8 cellular contexts compared by ENCODE assay signal in the genomic region with DNA sequence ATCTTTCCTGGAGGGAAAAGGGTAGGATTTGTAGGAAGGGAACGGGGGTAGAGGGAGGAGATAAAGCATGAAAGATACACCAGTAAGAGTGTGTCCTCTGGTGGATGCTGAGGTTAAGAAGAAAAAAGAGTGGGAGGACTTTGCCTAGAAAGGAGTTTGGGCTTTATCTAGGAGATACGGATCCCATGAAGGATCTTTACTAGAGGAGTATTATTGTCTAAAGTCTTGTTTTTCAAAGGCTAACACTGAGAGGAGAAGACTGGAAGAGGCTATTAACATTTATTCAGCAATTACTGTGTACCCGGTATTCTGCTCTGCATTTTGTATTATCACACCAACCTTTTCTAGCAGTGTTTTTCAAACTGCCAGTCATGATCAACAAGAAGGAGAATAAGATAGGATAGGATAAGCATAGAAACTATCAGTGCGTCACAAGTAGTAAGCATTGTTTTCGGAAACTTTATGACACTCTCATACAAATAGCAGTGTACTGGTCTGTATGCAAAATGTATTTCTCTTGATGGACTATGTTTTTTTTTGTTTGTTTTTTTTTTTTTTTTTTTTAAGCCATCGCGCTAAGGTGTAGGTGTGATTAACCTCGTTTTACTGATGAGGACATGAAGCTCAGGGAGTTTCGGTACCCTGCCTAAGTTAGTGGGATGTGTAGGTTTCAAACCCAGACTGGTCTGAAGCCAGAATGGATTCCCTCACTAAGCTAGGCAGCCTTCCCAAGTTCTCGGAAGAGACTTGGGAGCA. TPM values are rescaled to one million over a fixed set of nuclear protein-coding genes. Genes with fewer than 3 reads are reported as not detected.
A peak's percentile ranks its signal among the peaks of the same experiment; 100 is the strongest.
DNase-seq lines count a peak whose midpoint lies in the region; ATAC-seq and TF ChIP-seq lines count a peak whose summit lies in the region.

No MANE protein-coding gene starts in this region.

- peak overlapping the region; percentile 67 to 100 (median 93) for H3K27ac Mint-ChIP-seq in CD4-positive, CD25-positive, alpha-beta regulatory T cell
- H3K27ac Mint-ChIP-seq in endodermal cell (peak overlapping the region; percentile 96), neural progenitor cell (no peak overlapping the region)

- peak overlapping the region; percentile 84 for H3K27ac ChIP-seq in CD4-positive, CD25-positive, alpha-beta regulatory T cell (ENCODE audit: insufficient read depth, low read length, poor library complexity, severe bottlenecking)
- H3K27ac ChIP-seq in OCI-LY7 (ENCODE audit: low read depth, low read length, poor library complexity, severe bottlenecking) (peak overlapping the region; percentile 58), endodermal cell (ENCODE audit: low read depth, low read length) (no peak overlapping the region), neural progenitor cell (no peak overlapping the region)

- peak overlapping the region; percentile 94 to 100 (median 99) for H3K4me3 Mint-ChIP-seq in CD4-positive, CD25-positive, alpha-beta regulatory T cell
- peak overlapping the region; percentile 93 for H3K4me3 Mint-ChIP-seq in endodermal cell
- H3K4me3 Mint-ChIP-seq in neural progenitor cell = peak overlapping the region; percentile 97

- H3K79me2 ChIP-seq in OCI-LY7 (ENCODE audit: insufficient read depth, low read depth, low read length) (peaks cover 32% of the 10 kb centered on the region), neural progenitor cell (ENCODE audit: low read depth) (peaks cover 29% of the 10 kb centered on the region)

- no peak for ATAC-seq in CD4-positive, CD25-positive, alpha-beta regulatory T cell (ENCODE audit: low read depth in 2 of 2)
- ATAC-seq in GM18511 (IDR thresholded peaks at IDR 0.05; ENCODE audit: unreplicated experiment) (no peak), GM19035 (IDR thresholded peaks at IDR 0.05; ENCODE audit: unreplicated experiment) (no peak), GM19328 (IDR thresholded peaks at IDR 0.05; ENCODE audit: unreplicated experiment) (no peak)

- peak overlapping the region; percentile 56 for H3K9ac ChIP-seq in endodermal cell (ENCODE audit: extremely low read depth, low read length, poor library complexity, severe bottlenecking)
- peak overlapping the region; percentile 61 for H3K9ac ChIP-seq in neural progenitor cell

- no peak for DNase-seq in CD4-positive, CD25-positive, alpha-beta regulatory T cell
- peak; percentile 4 for DNase-seq in OCI-LY7 (ENCODE audit: low spot score)
- DNase-seq in endodermal cell = no peak
- DNase-seq in neural progenitor cell (ENCODE audit: low spot score) = no peak
- DNase-seq in GOT3 (lab: John Stamatoyannopoulos, UW) = no peak

- H3K4me3 ChIP-seq in CD4-positive, CD25-positive, alpha-beta regulatory T cell (ENCODE audit: low read depth, low read length) = peak overlapping the region; percentile 94
- H3K4me3 ChIP-seq in OCI-LY7 (ENCODE audit: low read depth, low read length, poor library complexity, severe bottlenecking) = peak overlapping the region; percentile 90
- peak overlapping the region; percentile 89 for H3K4me3 ChIP-seq in endodermal cell (ENCODE audit: low read length)
- peak overlapping the region; percentile 83 for H3K4me3 ChIP-seq in neural progenitor cell

- peaks cover 4 to 58% (median 47%) of the 10 kb centered on the region in 4 donors for H3K4me1 Mint-ChIP-seq in CD4-positive, CD25-positive, alpha-beta regulatory T cell
- H3K4me1 Mint-ChIP-seq in endodermal cell = peaks cover 37% of the 10 kb centered on the region
- H3K4me1 Mint-ChIP-seq in neural progenitor cell = peaks cover 22% of the 10 kb centered on the region

- TF ChIP-seq CTCF in OCI-LY7 (conservative IDR thresholded peaks at IDR 0.05; ENCODE audit: low read length) (0 out of 2 replicates have a peak, but pooled peaks have one; percentile 13), endodermal cell (conservative IDR thresholded peaks at IDR 0.05) (peak; percentile 12), neural progenitor cell (IDR thresholded peaks at IDR 0.05) (no peak)

- H3K4me2 ChIP-seq in OCI-LY7 (ENCODE audit: low read length) = peak overlapping the region; percentile 83
- peak overlapping the region; percentile 82 for H3K4me2 ChIP-seq in neural progenitor cell

- no peaks in the 10 kb centered on the region for H3K9me3 Mint-ChIP-seq in CD4-positive, CD25-positive, alpha-beta regulatory T cell
- H3K9me3 Mint-ChIP-seq in endodermal cell (no peaks in the 10 kb centered on the region), neural progenitor cell (no peaks in the 10 kb centered on the region)

- peaks cover 5% of the 10 kb centered on the region for H3K27me3 Mint-ChIP-seq in CD4-positive, CD25-positive, alpha-beta regulatory T cell
- H3K27me3 Mint-ChIP-seq in endodermal cell (ENCODE audit: insufficient read depth) (no peaks in the 10 kb centered on the region), neural progenitor cell (ENCODE audit: insufficient read depth, low read depth) (peaks cover 2% of the 10 kb centered on the region)

- CTCF ChIA-PET in OCI-LY7 (lab: Charles Lee; ENCODE audit: unreplicated experiment) = interaction anchor here (0.7 to 1.2 kb wide), 3 partner anchors 8 to 54 kb away, joined by 3 read pairs; a partner anchor contains a TSS

- no TSS peak for BruUV-seq in OCI-LY7 (replicated peaks; lab: Mats Ljungman, UMichigan)

- H3F3A ChIP-seq in neural progenitor cell (ENCODE audit: low read depth) = peaks cover 5% of the 10 kb centered on the region

- peak overlapping the region; percentile 60; the same call in 1 of the 2 replicates for H2AFZ ChIP-seq in OCI-LY7 (ENCODE audit: low read length)
- no peak overlapping the region for H2AFZ ChIP-seq in neural progenitor cell (replicated peaks)

- H3K36me3 ChIP-seq in CD4-positive, CD25-positive, alpha-beta regulatory T cell (ENCODE audit: control insufficient read depth, insufficient read depth, low read length) = peaks cover 2% of the 10 kb centered on the region
- peaks cover 16% of the 10 kb centered on the region; the same call in 1 of the 2 replicates for H3K36me3 ChIP-seq in OCI-LY7 (ENCODE audit: insufficient read depth, low read length)
- H3K36me3 ChIP-seq in endodermal cell (ENCODE audit: control insufficient read depth, insufficient read depth, low read length) = no peaks in the 10 kb centered on the region
- H3K36me3 ChIP-seq in neural progenitor cell = no peaks in the 10 kb centered on the region

- no peaks in the 10 kb centered on the region for H3K27me3 ChIP-seq in CD4-positive, CD25-positive, alpha-beta regulatory T cell (ENCODE audit: control insufficient read depth, insufficient read depth, low read length)
- H3K27me3 ChIP-seq in endodermal cell (ENCODE audit: control insufficient read depth, insufficient read depth, low read length, poor library complexity, severe bottlenecking) = no peaks in the 10 kb centered on the region
- H3K27me3 ChIP-seq in neural progenitor cell = no peaks in the 10 kb centered on the region

- POLR2A ChIA-PET in OCI-LY7 (lab: Charles Lee) = interaction anchor here (0.9 to 2.9 kb wide), 6 partner anchors 13 to 487 kb away, joined by 3 to 13 read pairs (median 4); a partner anchor contains a TSS

- no peaks in the 10 kb centered on the region for H4K20me1 ChIP-seq in OCI-LY7 (ENCODE audit: insufficient read depth, low read length)
- H4K20me1 ChIP-seq in neural progenitor cell (ENCODE audit: low read depth) = peaks cover 3% of the 10 kb centered on the region

- peaks cover 13% of the 10 kb centered on the region for H3K36me3 Mint-ChIP-seq in CD4-positive, CD25-positive, alpha-beta regulatory T cell
- H3K36me3 Mint-ChIP-seq in endodermal cell (ENCODE audit: low read depth) (no peaks in the 10 kb centered on the region), neural progenitor cell (no peaks in the 10 kb centered on the region)

- H3K9me3 ChIP-seq in CD4-positive, CD25-positive, alpha-beta regulatory T cell (ENCODE audit: control insufficient read depth in 2 of 2, low read length in 2 of 2) = no peaks in the 10 kb centered on the region
- no peaks in the 10 kb centered on the region for H3K9me3 ChIP-seq in OCI-LY7 (ENCODE audit: low read length)
- no peaks in the 10 kb centered on the region for H3K9me3 ChIP-seq in endodermal cell (ENCODE audit: control insufficient read depth, low read length)
- H3K9me3 ChIP-seq in neural progenitor cell (ENCODE audit: low read depth) = no peaks in the 10 kb centered on the region

- 60 to 75% methylated on average over 7 to 10 of the region's 10 CpGs for WGBS in endodermal cell (ENCODE audit: insufficient coverage in 1 of 2, insufficient read length in 1 of 2), 2 experiments

- intact Hi-C loops in OCI-LY7 (cut with micrococcal nuclease; ENCODE audit: unreplicated experiment) = loop anchor here (5.0 kb wide), 1 partner anchor 123 kb away; no protein-coding TSS in a partner anchor

- peaks cover 22% of the 10 kb centered on the region for H3K4me1 ChIP-seq in CD4-positive, CD25-positive, alpha-beta regulatory T cell (ENCODE audit: control insufficient read depth, insufficient read depth, low read length, poor library complexity, severe bottlenecking)
- H3K4me1 ChIP-seq in OCI-LY7 (ENCODE audit: insufficient read depth, low read length, poor library complexity, severe bottlenecking) (peaks cover 29% of the 10 kb centered on the region), endodermal cell (ENCODE audit: control insufficient read depth, insufficient read depth, low read length) (peaks cover 5% of the 10 kb centered on the region), neural progenitor cell (peaks cover 14% of the 10 kb centered on the region)

- no peaks in the 10 kb centered on the region for H3K9me2 ChIP-seq in OCI-LY7 (ENCODE audit: insufficient read depth, low read length)

RNA-seq across cellular contexts. Expression of a gene that starts 1.4 kb away (rescaled TPM):
- total RNA-seq in CD4-positive, CD25-positive, alpha-beta regulatory T cell = 35.0 TPM
- polyA plus RNA-seq in CD4-positive, CD25-positive, alpha-beta regulatory T cell = 1 to 10 TPM; 6.2 to 7.5 (median 6.6) TPM
- total RNA-seq in OCI-LY7 (2014; rRNA removed; shearing (Covaris generic)) = 2.3 and 5.8 TPM in 2 replicates
- total RNA-seq in OCI-LY7 (2022) (22.1 and 24.1 TPM in 2 replicates), endodermal cell (10 to 100 TPM; 12.8 to 13.4 TPM), neural progenitor cell (ENCODE audit: low replicate concordance) (1.6 and 2.3 TPM in 2 replicates)
- 17.2 TPM for polyA plus RNA-seq in endodermal cell (2013, experiment 1 of 2)
- 14.8 TPM for polyA plus RNA-seq in endodermal cell (2013, experiment 2 of 2)

RNA-seq across cellular contexts. Expression of a gene that starts 43.7 kb away (rescaled TPM):
- 0.17 TPM for total RNA-seq in CD4-positive, CD25-positive, alpha-beta regulatory T cell
- not detected for polyA plus RNA-seq in CD4-positive, CD25-positive, alpha-beta regulatory T cell
- total RNA-seq in OCI-LY7 (2014; rRNA removed; shearing (Covaris generic)) = 0.08 and 0.22 TPM in 2 replicates
- 0.08 and 0.24 TPM in 2 replicates for total RNA-seq in OCI-LY7 (2022)
- 1 to 10 TPM; 3.1 to 3.7 TPM for total RNA-seq in endodermal cell
- 2.6 TPM for polyA plus RNA-seq in endodermal cell (2013, experiment 1 of 2)
- polyA plus RNA-seq in endodermal cell (2013, experiment 2 of 2) = 2.6 TPM
- 0.04 and 0.65 TPM in 2 replicates for total RNA-seq in neural progenitor cell (ENCODE audit: low replicate concordance)

RNA-seq across cellular contexts. Expression of a gene that starts 46.7 kb away (rescaled TPM):
- total RNA-seq in CD4-positive, CD25-positive, alpha-beta regulatory T cell = 7.8 TPM
- polyA plus RNA-seq in CD4-positive, CD25-positive, alpha-beta regulatory T cell = 10 to 100 TPM; 18.3 to 25.5 (median 19.0) TPM
- 14.0 and 14.7 TPM in 2 replicates for total RNA-seq in OCI-LY7 (2014; rRNA removed; shearing (Covaris generic))
- total RNA-seq in OCI-LY7 (2022) (30.4 and 33.8 TPM in 2 replicates), endodermal cell (10 to 100 TPM in 1 of 2 donors, 1 to 10 TPM in 1; 8.5 to 10.4 TPM), neural progenitor cell (ENCODE audit: low replicate concordance) (8.0 and 9.1 TPM in 2 replicates)
- 7.9 TPM for polyA plus RNA-seq in endodermal cell (2013, experiment 1 of 2)
- polyA plus RNA-seq in endodermal cell (2013, experiment 2 of 2) = 7.4 TPM

RNA-seq across cellular contexts. Expression of a gene that starts 53.6 kb away (rescaled TPM):
- 24.4 TPM for total RNA-seq in CD4-positive, CD25-positive, alpha-beta regulatory T cell
- polyA plus RNA-seq in CD4-positive, CD25-positive, alpha-beta regulatory T cell = 10 to 100 TPM; 15.9 to 30.9 (median 21.2) TPM
- total RNA-seq in OCI-LY7 (2014; rRNA removed; shearing (Covaris generic)) = 33.9 and 42.9 TPM in 2 replicates
- total RNA-seq in OCI-LY7 (2022) (37.3 and 39.1 TPM in 2 replicates), endodermal cell (10 to 100 TPM; 54.5 to 71.9 TPM), neural progenitor cell (ENCODE audit: low replicate concordance) (29.8 and 61.3 TPM in 2 replicates)
- 50.1 TPM for polyA plus RNA-seq in endodermal cell (2013, experiment 1 of 2)
- 44.5 TPM for polyA plus RNA-seq in endodermal cell (2013, experiment 2 of 2)

Comparison
In these comparisons a context has a peak if more than half of its experiments do, and no peak if none do; other contexts are left out.
1. H3K27ac ChIP-seq: peak in CD4-positive, CD25-positive, alpha-beta regulatory T cell (single experiment) and OCI-LY7 (single experiment); none in endodermal cell (single experiment) and neural progenitor cell (single experiment).
2. Peak in every context shown above with its lines, with median percentiles within 50 percentile points of each other: H3K4me3 ChIP-seq and H3K4me3 Mint-ChIP-seq.